ENCODE assay signal across 15 cellular contexts in genomic region chr4:127134490-127134889, GRCh38.
DNase-seq lines count a peak whose midpoint lies in the region; ATAC-seq and TF ChIP-seq lines count a peak whose summit lies in the region.
"Had no signal": no experiment of that assay in that cellular context is flagged by ENCODE, and none has a peak within 500 bp of the region (broad histone marks: within the 10 kb centered on the region; RNA-seq: fewer than 3 reads in every experiment).

No MANE protein-coding gene starts in this region.

- H3K4me2 ChIP-seq in SK-N-SH (no peak overlapping the region), mesenchymal stem cell (ENCODE audit: low read length, poor library complexity, severe bottlenecking) (no peak overlapping the region)

- H3F3A ChIP-seq in SK-N-SH (replicated peaks; ENCODE audit: insufficient read depth): no peaks in the 10 kb centered on the region

- no peak for TF ChIP-seq EP300 in SK-N-SH (IDR thresholded peaks at IDR 0.05; ENCODE audit: borderline replicate concordance in 1 of 2, low read depth in 1 of 2, low read length in 1 of 2)

- no peak overlapping the region for H4K91ac ChIP-seq in mesenchymal stem cell (ENCODE audit: low read length)

- H2BK12ac ChIP-seq in mesenchymal stem cell (ENCODE audit: low read length in 2 of 2): no peak overlapping the region

- H4K20me1 ChIP-seq in SK-N-SH (ENCODE audit: insufficient read depth): no peaks in the 10 kb centered on the region

- H3K4me1 Mint-ChIP-seq in T-helper 17 cell: no peaks in the 10 kb centered on the region
- H3K4me1 Mint-ChIP-seq: B cell had no signal

- no peak overlapping the region for H2AK5ac ChIP-seq in mesenchymal stem cell (ENCODE audit: low read length, severe bottlenecking)

- 22% methylated on average over 2 of the region's 2 CpGs for WGBS in SK-N-SH (ENCODE audit: low lambda C conversion rate)
- 78% methylated on average over 2 of the region's 2 CpGs for WGBS in mesenchymal stem cell

- H2BK15ac ChIP-seq in mesenchymal stem cell (ENCODE audit: low read depth, poor library complexity, severe bottlenecking): no peak overlapping the region

- H3K27me3 ChIP-seq in SK-N-SH (ENCODE audit: insufficient read depth): no peaks in the 10 kb centered on the region
- H3K27me3 ChIP-seq in mesenchymal stem cell (ENCODE audit: control insufficient read depth in 1 of 2, insufficient read depth in 1 of 2, low read length in 2 of 2): no peaks in the 10 kb centered on the region

- no peaks in the 10 kb centered on the region for H3K36me3 Mint-ChIP-seq in T-helper 17 cell (ENCODE audit: low read depth)
- H3K36me3 Mint-ChIP-seq: CD8-positive, alpha-beta T cell had no signal

- H3K79me2 ChIP-seq in SK-N-SH (ENCODE audit: insufficient read depth): no peaks in the 10 kb centered on the region

- no peaks in the 10 kb centered on the region for H3K79me1 ChIP-seq in mesenchymal stem cell (replicated peaks; ENCODE audit: low read length, poor library complexity, severe bottlenecking)

- no peak overlapping the region for H4K8ac ChIP-seq in mesenchymal stem cell (ENCODE audit: low read length)

- H3K27me3 Mint-ChIP-seq in T-helper 17 cell: no peaks in the 10 kb centered on the region
- H3K27me3 Mint-ChIP-seq: B cell had no signal

- ATAC-seq in SK-N-SH treated with all-trans-retinoic acid at 6 μM for 48 hours (no peak), T-helper 17 cell (no peak), GM21526 (IDR thresholded peaks at IDR 0.05; ENCODE audit: low FRiP score, unreplicated experiment) (no peak)
- ATAC-seq: CD8-positive, alpha-beta T cell; PC-3 had no signal

- H2BK5ac ChIP-seq in mesenchymal stem cell (ENCODE audit: low read depth, low read length, poor library complexity, severe bottlenecking): no peak overlapping the region

- no peaks in the 10 kb centered on the region for H3K9me3 ChIP-seq in SK-N-SH
- H3K9me3 ChIP-seq in T-helper 17 cell (ENCODE audit: control insufficient read depth, low read length, poor library complexity, severe bottlenecking): no peaks in the 10 kb centered on the region
- H3K9me3 ChIP-seq in mesenchymal stem cell (ENCODE audit: control insufficient read depth, low read length): no peaks in the 10 kb centered on the region

- TF ChIP-seq RAD21 in SK-N-SH (IDR thresholded peaks at IDR 0.05; ENCODE audit: low read length): no peak

- no peak for DNase-seq in SK-N-SH
- DNase-seq in NCI-H2029 (lab: John Stamatoyannopoulos, UW): peak; percentile 80
- DNase-seq in OCI-M1 (lab: John Stamatoyannopoulos, UW): peak; percentile 54
- peak; percentile 37 for DNase-seq in fibroblast of peridontal ligament (ENCODE audit: extremely low read depth)
- DNase-seq in T-helper 17 cell: no peak
- no peak for DNase-seq in mesenchymal stem cell
- DNase-seq: ACHN; CD8-positive, alpha-beta T cell; IMR-90; NCI-H187; NCI-H526 treated with DMSO at 0.1 percent for 48 hours; PC-3 had no signal

- H3K9me2 ChIP-seq in SK-N-SH: no peaks in the 10 kb centered on the region

- no peak overlapping the region for H3K4me3 Mint-ChIP-seq in T-helper 17 cell
- H3K4me3 Mint-ChIP-seq: B cell; CD8-positive, alpha-beta T cell had no signal

- H3K4me1 ChIP-seq in SK-N-SH (ENCODE audit: control insufficient read depth in 1 of 2, insufficient read depth in 2 of 2, low read depth in 1 of 2, low read length in 1 of 2): no peaks in the 10 kb centered on the region
- no peaks in the 10 kb centered on the region for H3K4me1 ChIP-seq in mesenchymal stem cell (ENCODE audit: control insufficient read depth, insufficient read depth, low read depth, low read length)

- H3K4ac ChIP-seq in mesenchymal stem cell (ENCODE audit: low read depth in 1 of 2, low read length in 2 of 2): no peak overlapping the region

- H3K14ac ChIP-seq in mesenchymal stem cell (ENCODE audit: low read length in 2 of 2): no peak overlapping the region

- no peak overlapping the region for H3K23ac ChIP-seq in mesenchymal stem cell (ENCODE audit: low read length in 2 of 2)

- CTCF ChIA-PET in SK-N-SH (lab: Yijun Ruan, JAX): no interaction called here

- TF ChIP-seq CTCF in SK-N-SH (IDR thresholded peaks at IDR 0.05): no peak

- POLR2A ChIA-PET in SK-N-SH (lab: Yijun Ruan, JAX): no interaction called here

- no peak overlapping the region for H3K9ac ChIP-seq in SK-N-SH
- no peak overlapping the region for H3K9ac ChIP-seq in mesenchymal stem cell (ENCODE audit: low read length)

- no peak overlapping the region for H3K4me3 ChIP-seq in SK-N-SH (ENCODE audit: low read depth in 2 of 2, low read length in 1 of 2)
- H3K4me3 ChIP-seq in mesenchymal stem cell (ENCODE audit: insufficient read depth in 1 of 2, low read depth in 1 of 2, low read length in 2 of 2): no peak overlapping the region

- no peak overlapping the region for H3K27ac Mint-ChIP-seq in T-helper 17 cell
- H3K27ac Mint-ChIP-seq: B cell; CD8-positive, alpha-beta T cell had no signal

- no peak overlapping the region for H3K18ac ChIP-seq in mesenchymal stem cell (ENCODE audit: low read depth in 1 of 2, low read length in 2 of 2)

- peak overlapping the region; percentile 8; the same call in 1 of the 2 replicates for H2AFZ ChIP-seq in SK-N-SH (ENCODE audit: low read depth)
- no peak overlapping the region for H2AFZ ChIP-seq in mesenchymal stem cell (ENCODE audit: low read depth, low read length)

- no peak overlapping the region for H2BK120ac ChIP-seq in mesenchymal stem cell (ENCODE audit: low read depth, low read length)

- H3K27ac ChIP-seq in SK-N-SH (ENCODE audit: low read depth in 2 of 2, low read length in 1 of 2) (no peak overlapping the region), mesenchymal stem cell (ENCODE audit: low read length, poor library complexity, severe bottlenecking) (no peak overlapping the region)

- H3K36me3 ChIP-seq in SK-N-SH (replicated peaks in 1 of 2; ENCODE audit: control insufficient read depth in 1 of 2, insufficient read depth in 2 of 2, low read length in 1 of 2) (no peaks in the 10 kb centered on the region), mesenchymal stem cell (ENCODE audit: control insufficient read depth in 1 of 2, insufficient read depth in 2 of 2, low read depth in 1 of 2, low read length in 2 of 2) (no peaks in the 10 kb centered on the region)

TF ChIP-seq in SK-N-SH, 30 proteins besides CTCF, POLR2A, EP300 and RAD21 (continues in another document):
- TF ChIP-seq PBX3 (IDR thresholded peaks at IDR 0.05) (no peak), YY1 (IDR thresholded peaks at IDR 0.05; ENCODE audit: low read depth) (no peak), FOXJ3 (CRISPR knock-in tag; IDR thresholded peaks at IDR 0.05) (no peak), MXI1 (IDR thresholded peaks at IDR 0.05; ENCODE audit: low read depth, low read length) (no peak), SIN3A (IDR thresholded peaks at IDR 0.05; ENCODE audit: borderline replicate concordance, low read depth, low read length) (no peak), JUND (IDR thresholded peaks at IDR 0.05) (no peak), GABPA (IDR thresholded peaks at IDR 0.05; ENCODE audit: low read depth) (no peak), NFIC (IDR thresholded peaks at IDR 0.05; ENCODE audit: borderline replicate concordance) (no peak), MEF2A (IDR thresholded peaks at IDR 0.05; ENCODE audit: borderline replicate concordance, low read depth) (no peak), POLR2AphosphoS5 (IDR thresholded peaks at IDR 0.05; ENCODE audit: low read depth, low read length) (no peak), MAX (IDR thresholded peaks at IDR 0.05; ENCODE audit: low read depth) (no peak), NRF1 (IDR thresholded peaks at IDR 0.05; ENCODE audit: low read depth, low read length) (no peak)

TF ChIP-seq in SK-N-SH treated with all-trans-retinoic acid at 6 μM for 48 hours, 23 proteins besides CTCF, POLR2A, EP300 and RAD21 (continues in another document):
- TF ChIP-seq CREB5 (CRISPR knock-in tag; IDR thresholded peaks at IDR 0.05; ENCODE audit: low read depth): no peak
- no peak for TF ChIP-seq CSDC2 (CRISPR knock-in tag; IDR thresholded peaks at IDR 0.05)
- no peak for TF ChIP-seq ZC3H10 (CRISPR knock-in tag; IDR thresholded peaks at IDR 0.05)
- TF ChIP-seq RARB (CRISPR knock-in tag; IDR thresholded peaks at IDR 0.05): no peak
- no peak for TF ChIP-seq ZFP3 (CRISPR knock-in tag; IDR thresholded peaks at IDR 0.05)
- no peak for TF ChIP-seq TSHZ2 (CRISPR knock-in tag; IDR thresholded peaks at IDR 0.05)
- TF ChIP-seq PPARA (CRISPR knock-in tag; IDR thresholded peaks at IDR 0.05; ENCODE audit: borderline replicate concordance): no peak
- TF ChIP-seq TOX (CRISPR knock-in tag; IDR thresholded peaks at IDR 0.05; ENCODE audit: borderline replicate concordance): no peak
- no peak for TF ChIP-seq ZNF565 (CRISPR knock-in tag; conservative IDR thresholded peaks at IDR 0.05; ENCODE audit: low read depth)

Comparison
In these comparisons a context has a peak if more than half of its experiments do, and no peak if none do; other contexts are left out.
1. DNase-seq: peak in NCI-H2029 (single experiment), OCI-M1 (single experiment) and fibroblast of peridontal ligament (single experiment); none in SK-N-SH (single experiment), T-helper 17 cell (0 of 3) and mesenchymal stem cell (single experiment).